Comparison of ENCODE assay signal across 1 cellular context in the genomic region with DNA sequence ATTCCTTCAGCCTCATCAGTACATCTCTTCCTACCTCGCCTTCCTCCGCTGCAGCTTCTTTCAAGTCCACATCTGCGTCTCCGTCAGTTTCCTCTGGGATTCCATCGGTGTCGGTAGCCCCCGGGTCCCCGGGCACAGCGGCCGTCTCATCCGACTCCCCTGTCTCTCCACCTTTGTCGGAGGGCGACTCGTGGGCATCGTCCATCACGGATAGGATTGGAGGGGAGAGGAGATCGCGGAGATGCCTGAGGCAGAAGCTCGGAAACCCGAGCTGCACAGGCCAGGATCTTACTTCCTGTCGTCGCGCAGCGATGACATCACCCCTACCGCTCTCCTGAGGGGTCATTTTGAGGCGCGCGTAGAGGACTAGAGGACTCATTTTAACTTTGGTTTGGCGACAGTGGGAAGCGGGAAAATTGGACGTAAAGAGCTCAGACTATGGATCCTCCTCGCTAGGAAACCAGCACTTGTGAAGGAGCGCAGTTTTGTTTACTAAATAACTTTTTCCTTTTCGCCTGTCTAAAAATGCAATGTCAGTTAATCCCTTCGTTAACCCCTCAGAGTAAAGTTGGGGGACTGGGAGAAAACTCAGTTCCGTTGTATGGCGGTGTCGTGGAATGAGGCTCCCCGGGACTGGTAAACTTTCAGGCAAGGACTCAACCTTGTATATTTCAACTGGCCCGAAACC.
TF ChIP-seq lines count a peak whose summit lies in the region.

A gene with protein sequence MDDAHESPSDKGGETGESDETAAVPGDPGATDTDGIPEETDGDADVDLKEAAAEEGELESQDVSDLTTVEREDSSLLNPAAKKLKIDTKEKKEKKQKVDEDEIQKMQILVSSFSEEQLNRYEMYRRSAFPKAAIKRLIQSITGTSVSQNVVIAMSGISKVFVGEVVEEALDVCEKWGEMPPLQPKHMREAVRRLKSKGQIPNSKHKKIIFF (minus strand): TSS at position 290 of the 688 bp plus-strand sequence. CDS start 85 bp downstream, at position 205.

TF ChIP-seq in H1, 55 proteins besides CTCF, POLR2A, EP300 and RAD21 (continues in another document):
- no peak for TF ChIP-seq CHD1 (IDR thresholded peaks at IDR 0.05; ENCODE audit: low read depth, low read length)
- peak; percentile 16; the same call in 1 of the 2 replicates for TF ChIP-seq SIX5 (IDR thresholded peaks at IDR 0.05; ENCODE audit: low read depth, low read length)
- peak; percentile 98 for TF ChIP-seq ASH2L (IDR thresholded peaks at IDR 0.05; ENCODE audit: low read length)
- no peak for TF ChIP-seq JUN (IDR thresholded peaks at IDR 0.05; ENCODE audit: low read depth, low read length)
- peak; percentile 98 for TF ChIP-seq KDM4A (IDR thresholded peaks at IDR 0.05; ENCODE audit: low read depth, low read length, severe bottlenecking)
- TF ChIP-seq, protein P1, sequence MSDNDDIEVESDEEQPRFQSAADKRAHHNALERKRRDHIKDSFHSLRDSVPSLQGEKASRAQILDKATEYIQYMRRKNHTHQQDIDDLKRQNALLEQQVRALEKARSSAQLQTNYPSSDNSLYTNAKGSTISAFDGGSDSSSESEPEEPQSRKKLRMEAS (IDR thresholded peaks at IDR 0.05): peak; percentile 40; the same call in 1 of the 2 replicates
- TF ChIP-seq NRF1 (IDR thresholded peaks at IDR 0.05; ENCODE audit: low read depth, low read length): no peak
- no peak for TF ChIP-seq SUZ12 (IDR thresholded peaks at IDR 0.05; ENCODE audit: low read length)
- peak; percentile 89 for TF ChIP-seq PHF8 (conservative IDR thresholded peaks at IDR 0.05; ENCODE audit: low read depth, low read length)
- TF ChIP-seq TBP (IDR thresholded peaks at IDR 0.05; ENCODE audit: low read depth, low read length): peak; percentile 95
- TF ChIP-seq TAF7 (optimal IDR thresholded peaks at IDR 0.05; ENCODE audit: borderline replicate concordance, low read depth, low read length): peak; percentile 86
- TF ChIP-seq CHD2 (IDR thresholded peaks at IDR 0.05; ENCODE audit: low read length): 0 out of 2 replicates have a peak, but pooled peaks have one; percentile 24
- no peak for TF ChIP-seq CBX8 (IDR thresholded peaks at IDR 0.05; ENCODE audit: borderline replicate concordance, low read depth, low read length)
- TF ChIP-seq, protein P2, sequence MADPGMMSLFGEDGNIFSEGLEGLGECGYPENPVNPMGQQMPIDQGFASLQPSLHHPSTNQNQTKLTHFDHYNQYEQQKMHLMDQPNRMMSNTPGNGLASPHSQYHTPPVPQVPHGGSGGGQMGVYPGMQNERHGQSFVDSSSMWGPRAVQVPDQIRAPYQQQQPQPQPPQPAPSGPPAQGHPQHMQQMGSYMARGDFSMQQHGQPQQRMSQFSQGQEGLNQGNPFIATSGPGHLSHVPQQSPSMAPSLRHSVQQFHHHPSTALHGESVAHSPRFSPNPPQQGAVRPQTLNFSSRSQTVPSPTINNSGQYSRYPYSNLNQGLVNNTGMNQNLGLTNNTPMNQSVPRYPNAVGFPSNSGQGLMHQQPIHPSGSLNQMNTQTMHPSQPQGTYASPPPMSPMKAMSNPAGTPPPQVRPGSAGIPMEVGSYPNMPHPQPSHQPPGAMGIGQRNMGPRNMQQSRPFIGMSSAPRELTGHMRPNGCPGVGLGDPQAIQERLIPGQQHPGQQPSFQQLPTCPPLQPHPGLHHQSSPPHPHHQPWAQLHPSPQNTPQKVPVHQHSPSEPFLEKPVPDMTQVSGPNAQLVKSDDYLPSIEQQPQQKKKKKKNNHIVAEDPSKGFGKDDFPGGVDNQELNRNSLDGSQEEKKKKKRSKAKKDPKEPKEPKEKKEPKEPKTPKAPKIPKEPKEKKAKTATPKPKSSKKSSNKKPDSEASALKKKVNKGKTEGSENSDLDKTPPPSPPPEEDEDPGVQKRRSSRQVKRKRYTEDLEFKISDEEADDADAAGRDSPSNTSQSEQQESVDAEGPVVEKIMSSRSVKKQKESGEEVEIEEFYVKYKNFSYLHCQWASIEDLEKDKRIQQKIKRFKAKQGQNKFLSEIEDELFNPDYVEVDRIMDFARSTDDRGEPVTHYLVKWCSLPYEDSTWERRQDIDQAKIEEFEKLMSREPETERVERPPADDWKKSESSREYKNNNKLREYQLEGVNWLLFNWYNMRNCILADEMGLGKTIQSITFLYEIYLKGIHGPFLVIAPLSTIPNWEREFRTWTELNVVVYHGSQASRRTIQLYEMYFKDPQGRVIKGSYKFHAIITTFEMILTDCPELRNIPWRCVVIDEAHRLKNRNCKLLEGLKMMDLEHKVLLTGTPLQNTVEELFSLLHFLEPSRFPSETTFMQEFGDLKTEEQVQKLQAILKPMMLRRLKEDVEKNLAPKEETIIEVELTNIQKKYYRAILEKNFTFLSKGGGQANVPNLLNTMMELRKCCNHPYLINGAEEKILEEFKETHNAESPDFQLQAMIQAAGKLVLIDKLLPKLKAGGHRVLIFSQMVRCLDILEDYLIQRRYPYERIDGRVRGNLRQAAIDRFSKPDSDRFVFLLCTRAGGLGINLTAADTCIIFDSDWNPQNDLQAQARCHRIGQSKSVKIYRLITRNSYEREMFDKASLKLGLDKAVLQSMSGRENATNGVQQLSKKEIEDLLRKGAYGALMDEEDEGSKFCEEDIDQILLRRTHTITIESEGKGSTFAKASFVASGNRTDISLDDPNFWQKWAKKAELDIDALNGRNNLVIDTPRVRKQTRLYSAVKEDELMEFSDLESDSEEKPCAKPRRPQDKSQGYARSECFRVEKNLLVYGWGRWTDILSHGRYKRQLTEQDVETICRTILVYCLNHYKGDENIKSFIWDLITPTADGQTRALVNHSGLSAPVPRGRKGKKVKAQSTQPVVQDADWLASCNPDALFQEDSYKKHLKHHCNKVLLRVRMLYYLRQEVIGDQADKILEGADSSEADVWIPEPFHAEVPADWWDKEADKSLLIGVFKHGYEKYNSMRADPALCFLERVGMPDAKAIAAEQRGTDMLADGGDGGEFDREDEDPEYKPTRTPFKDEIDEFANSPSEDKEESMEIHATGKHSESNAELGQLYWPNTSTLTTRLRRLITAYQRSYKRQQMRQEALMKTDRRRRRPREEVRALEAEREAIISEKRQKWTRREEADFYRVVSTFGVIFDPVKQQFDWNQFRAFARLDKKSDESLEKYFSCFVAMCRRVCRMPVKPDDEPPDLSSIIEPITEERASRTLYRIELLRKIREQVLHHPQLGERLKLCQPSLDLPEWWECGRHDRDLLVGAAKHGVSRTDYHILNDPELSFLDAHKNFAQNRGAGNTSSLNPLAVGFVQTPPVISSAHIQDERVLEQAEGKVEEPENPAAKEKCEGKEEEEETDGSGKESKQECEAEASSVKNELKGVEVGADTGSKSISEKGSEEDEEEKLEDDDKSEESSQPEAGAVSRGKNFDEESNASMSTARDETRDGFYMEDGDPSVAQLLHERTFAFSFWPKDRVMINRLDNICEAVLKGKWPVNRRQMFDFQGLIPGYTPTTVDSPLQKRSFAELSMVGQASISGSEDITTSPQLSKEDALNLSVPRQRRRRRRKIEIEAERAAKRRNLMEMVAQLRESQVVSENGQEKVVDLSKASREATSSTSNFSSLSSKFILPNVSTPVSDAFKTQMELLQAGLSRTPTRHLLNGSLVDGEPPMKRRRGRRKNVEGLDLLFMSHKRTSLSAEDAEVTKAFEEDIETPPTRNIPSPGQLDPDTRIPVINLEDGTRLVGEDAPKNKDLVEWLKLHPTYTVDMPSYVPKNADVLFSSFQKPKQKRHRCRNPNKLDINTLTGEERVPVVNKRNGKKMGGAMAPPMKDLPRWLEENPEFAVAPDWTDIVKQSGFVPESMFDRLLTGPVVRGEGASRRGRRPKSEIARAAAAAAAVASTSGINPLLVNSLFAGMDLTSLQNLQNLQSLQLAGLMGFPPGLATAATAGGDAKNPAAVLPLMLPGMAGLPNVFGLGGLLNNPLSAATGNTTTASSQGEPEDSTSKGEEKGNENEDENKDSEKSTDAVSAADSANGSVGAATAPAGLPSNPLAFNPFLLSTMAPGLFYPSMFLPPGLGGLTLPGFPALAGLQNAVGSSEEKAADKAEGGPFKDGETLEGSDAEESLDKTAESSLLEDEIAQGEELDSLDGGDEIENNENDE (IDR thresholded peaks at IDR 0.05; ENCODE audit: insufficient replicate concordance, low read length): no peak
- peak; percentile 74 for TF ChIP-seq SRF (IDR thresholded peaks at IDR 0.05; ENCODE audit: low read depth, low read length)
- TF ChIP-seq RFX5 (IDR thresholded peaks at IDR 0.05; ENCODE audit: borderline replicate concordance, low read depth, low read length): no peak
- TF ChIP-seq BACH1 (IDR thresholded peaks at IDR 0.05; ENCODE audit: low read length): no peak
- peak; percentile 73; the same call in 1 of the 2 replicates for TF ChIP-seq RBBP5 (IDR thresholded peaks at IDR 0.05; ENCODE audit: borderline replicate concordance, low read depth, low read length)
- TF ChIP-seq SP4 (IDR thresholded peaks at IDR 0.05; ENCODE audit: low read length): 0 out of 2 replicates have a peak, but pooled peaks have one; percentile 39
- TF ChIP-seq EGR1 (IDR thresholded peaks at IDR 0.05; ENCODE audit: borderline replicate concordance, low read depth, low read length): no peak
- no peak for TF ChIP-seq TCF12 (IDR thresholded peaks at IDR 0.05; ENCODE audit: low read depth, low read length)
- TF ChIP-seq SAP30 (IDR thresholded peaks at IDR 0.05; ENCODE audit: insufficient read depth, insufficient replicate concordance, low read length): no peak
- TF ChIP-seq BRCA1 (IDR thresholded peaks at IDR 0.05; ENCODE audit: low read depth, low read length): peak; percentile 55; the same call in 1 of the 2 replicates
- no peak for TF ChIP-seq FOSL1 (IDR thresholded peaks at IDR 0.05; ENCODE audit: insufficient read depth, low read depth, low read length)
- no peak for TF ChIP-seq CEBPB (IDR thresholded peaks at IDR 0.05; ENCODE audit: low read depth, low read length)
- no peak for TF ChIP-seq CTBP2 (IDR thresholded peaks at IDR 0.05; ENCODE audit: borderline replicate concordance, insufficient read depth, insufficient read length, low read length)
- TF ChIP-seq POU5F1 (IDR thresholded peaks at IDR 0.05; ENCODE audit: low read depth, low read length): no peak
- TF ChIP-seq, protein P3, sequence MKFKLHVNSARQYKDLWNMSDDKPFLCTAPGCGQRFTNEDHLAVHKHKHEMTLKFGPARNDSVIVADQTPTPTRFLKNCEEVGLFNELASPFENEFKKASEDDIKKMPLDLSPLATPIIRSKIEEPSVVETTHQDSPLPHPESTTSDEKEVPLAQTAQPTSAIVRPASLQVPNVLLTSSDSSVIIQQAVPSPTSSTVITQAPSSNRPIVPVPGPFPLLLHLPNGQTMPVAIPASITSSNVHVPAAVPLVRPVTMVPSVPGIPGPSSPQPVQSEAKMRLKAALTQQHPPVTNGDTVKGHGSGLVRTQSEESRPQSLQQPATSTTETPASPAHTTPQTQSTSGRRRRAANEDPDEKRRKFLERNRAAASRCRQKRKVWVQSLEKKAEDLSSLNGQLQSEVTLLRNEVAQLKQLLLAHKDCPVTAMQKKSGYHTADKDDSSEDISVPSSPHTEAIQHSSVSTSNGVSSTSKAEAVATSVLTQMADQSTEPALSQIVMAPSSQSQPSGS (IDR thresholded peaks at IDR 0.05; ENCODE audit: low read length): 0 out of 2 replicates have a peak, but pooled peaks have one; percentile 51
- TF ChIP-seq HDAC6 (IDR thresholded peaks at IDR 0.05; ENCODE audit: low read depth, low read length): no peak
- TF ChIP-seq, protein P4, sequence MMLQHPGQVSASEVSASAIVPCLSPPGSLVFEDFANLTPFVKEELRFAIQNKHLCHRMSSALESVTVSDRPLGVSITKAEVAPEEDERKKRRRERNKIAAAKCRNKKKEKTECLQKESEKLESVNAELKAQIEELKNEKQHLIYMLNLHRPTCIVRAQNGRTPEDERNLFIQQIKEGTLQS (IDR thresholded peaks at IDR 0.05; ENCODE audit: insufficient read depth, low read depth, low read length): peak; percentile 76
- TF ChIP-seq MAFK (IDR thresholded peaks at IDR 0.05; ENCODE audit: low read depth, low read length): no peak
- no peak for TF ChIP-seq BCL11A (IDR thresholded peaks at IDR 0.05; ENCODE audit: low read depth in 2 of 2, low read length in 2 of 2)
- peak; percentile 87; the same call in 1 of the 2 replicates for TF ChIP-seq JUND (IDR thresholded peaks at IDR 0.05; ENCODE audit: low read length)
- TF ChIP-seq RXRA (IDR thresholded peaks at IDR 0.05; ENCODE audit: insufficient read depth, low read depth, low read length): no peak
- TF ChIP-seq TAF1 (IDR thresholded peaks at IDR 0.05; ENCODE audit: low read depth, low read length): peak; percentile 97
- TF ChIP-seq SP1 (IDR thresholded peaks at IDR 0.05; ENCODE audit: low read depth, low read length): peak; percentile 78
- no peak for TF ChIP-seq CBX5 (IDR thresholded peaks at IDR 0.05; ENCODE audit: low read depth, low read length)
- peak; percentile 90 for TF ChIP-seq GTF2F1 (IDR thresholded peaks at IDR 0.05; ENCODE audit: borderline replicate concordance, low read depth, low read length)
- no peak for TF ChIP-seq NANOG (IDR thresholded peaks at IDR 0.05; ENCODE audit: insufficient read depth, low read depth, low read length, poor library complexity, severe bottlenecking)
- TF ChIP-seq GABPA (IDR thresholded peaks at IDR 0.05; ENCODE audit: borderline replicate concordance, insufficient read depth, low read length): no peak
- TF ChIP-seq HDAC2 (IDR thresholded peaks at IDR 0.05; ENCODE audit: borderline replicate concordance in 1 of 2, low read depth in 2 of 2, low read length in 2 of 2): peak in 1 of 2 experiments; percentile 92; a peak in 2 of 4 replicates
- no peak for TF ChIP-seq RNF2 (IDR thresholded peaks at IDR 0.05; ENCODE audit: borderline replicate concordance, low read depth, low read length, missing control alignments, poor library complexity, severe bottlenecking)
- TF ChIP-seq, protein P5, sequence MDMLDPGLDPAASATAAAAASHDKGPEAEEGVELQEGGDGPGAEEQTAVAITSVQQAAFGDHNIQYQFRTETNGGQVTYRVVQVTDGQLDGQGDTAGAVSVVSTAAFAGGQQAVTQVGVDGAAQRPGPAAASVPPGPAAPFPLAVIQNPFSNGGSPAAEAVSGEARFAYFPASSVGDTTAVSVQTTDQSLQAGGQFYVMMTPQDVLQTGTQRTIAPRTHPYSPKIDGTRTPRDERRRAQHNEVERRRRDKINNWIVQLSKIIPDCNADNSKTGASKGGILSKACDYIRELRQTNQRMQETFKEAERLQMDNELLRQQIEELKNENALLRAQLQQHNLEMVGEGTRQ (IDR thresholded peaks at IDR 0.05; ENCODE audit: low read length): no peak
- TF ChIP-seq KDM5A (IDR thresholded peaks at IDR 0.05; ENCODE audit: low read length): peak; percentile 89
- no peak for TF ChIP-seq SIRT6 (IDR thresholded peaks at IDR 0.05; ENCODE audit: low read length)
- TF ChIP-seq EZH2 (IDR thresholded peaks at IDR 0.05; ENCODE audit: low read depth, low read length, severe bottlenecking): no peak
- TF ChIP-seq KDM1A (IDR thresholded peaks at IDR 0.05; ENCODE audit: borderline replicate concordance, low read length): no peak
- TF ChIP-seq SIN3A (conservative IDR thresholded peaks at IDR 0.05 in 1 of 2, IDR thresholded peaks at IDR 0.05 in 1 of 2; ENCODE audit: low read depth in 1 of 2, low read length in 2 of 2): peak; percentile 91 to 97; a peak in 2 of 4 replicates
- peak; percentile 99 for TF ChIP-seq CREB1 (IDR thresholded peaks at IDR 0.05)
- peak; percentile 85 for TF ChIP-seq YY1 (IDR thresholded peaks at IDR 0.05; ENCODE audit: low read depth, low read length)
- TF ChIP-seq ZNF274 (IDR thresholded peaks at IDR 0.05; ENCODE audit: borderline replicate concordance, extremely low read depth, low read length): no peak
- no peak for TF ChIP-seq SP2 (IDR thresholded peaks at IDR 0.05; ENCODE audit: low read length)
